13 cellular contexts compared by ENCODE assay signal in the genomic region with DNA sequence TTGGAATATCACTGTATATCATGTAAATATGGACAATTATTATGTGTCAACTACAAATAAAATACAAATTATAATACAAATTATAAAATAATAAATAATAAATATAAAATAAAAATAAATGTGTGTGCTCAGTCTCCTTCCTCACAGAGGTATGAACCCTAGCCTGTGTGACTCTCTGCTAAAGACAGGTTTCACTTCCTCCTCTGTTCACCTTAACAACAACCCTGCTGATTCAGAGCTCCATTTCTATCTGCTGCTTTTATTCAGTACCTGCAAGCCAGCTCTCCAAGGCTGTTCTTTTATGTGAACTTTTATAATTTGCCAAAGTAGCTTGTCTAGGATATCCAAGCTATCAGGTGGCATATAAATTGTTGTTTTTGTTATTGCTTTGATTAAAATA.
DNase-seq lines count a peak whose midpoint lies in the region; ATAC-seq and FAIRE-seq lines count a peak whose summit lies in the region.
"Had no signal": no experiment of that assay in that cellular context is flagged by ENCODE, and none has a peak within 500 bp of the region (broad histone marks: within the 10 kb centered on the region; RNA-seq: fewer than 3 reads in every experiment).

No MANE protein-coding gene starts in this region.

- no peaks in the 10 kb centered on the region for H3K9me3 ChIP-seq in small intestine (ENCODE audit: control insufficient read depth, low read depth)

- CTCF ChIA-PET in activated CD8-positive, alpha-beta memory T cell treated with anti-CD3 and anti-CD28 coated beads, Interleukin-2, amount 10 ng/mL, durations not matched to agents 7 days and 5 days (lab: Charles Lee), result no interaction called here

- no peaks in the 10 kb centered on the region for H3K27me3 ChIP-seq in small intestine (ENCODE audit: control insufficient read depth in 2 of 2, insufficient read depth in 2 of 2, low read length in 2 of 2)

- no peak overlapping the region for H3K4me3 Mint-ChIP-seq in activated CD8-positive, alpha-beta memory T cell treated with anti-CD3 and anti-CD28 coated beads, Interleukin-2, amount 10 ng/mL, durations not matched to agents 7 days and 5 days
- H3K4me3 Mint-ChIP-seq: activated T-helper 17 cell treated with anti-CD3 and anti-CD28 coated beads, Interleukin-2, amount 50 U/mL, for 72 hours; central memory CD8-positive, alpha-beta T cell had no signal

- no peak for FAIRE-seq in small intestine (lab: Jason Lieb, UNC)

- no peaks in the 10 kb centered on the region for H3K36me3 Mint-ChIP-seq in activated CD8-positive, alpha-beta memory T cell treated with anti-CD3 and anti-CD28 coated beads, Interleukin-2, amount 10 ng/mL, durations not matched to agents 7 days and 5 days

- H3K27ac Mint-ChIP-seq in activated CD8-positive, alpha-beta memory T cell treated with anti-CD3 and anti-CD28 coated beads, Interleukin-2, amount 10 ng/mL, durations not matched to agents 7 days and 5 days, result no peak overlapping the region
- H3K27ac Mint-ChIP-seq: activated T-helper 17 cell treated with anti-CD3 and anti-CD28 coated beads, Interleukin-2, amount 50 U/mL, for 72 hours had no signal

- H3K27ac ChIP-seq in small intestine (ENCODE audit: low read depth in 1 of 2, low read length in 1 of 2), result no peak overlapping the region

- peaks cover 13% of the 10 kb centered on the region for H3K9me3 Mint-ChIP-seq in activated CD8-positive, alpha-beta memory T cell treated with anti-CD3 and anti-CD28 coated beads, Interleukin-2, amount 10 ng/mL, durations not matched to agents 7 days and 5 days (ENCODE audit: low read depth)

- H3K36me3 ChIP-seq in small intestine (ENCODE audit: control insufficient read depth in 2 of 2, insufficient read depth in 2 of 2, low read length in 2 of 2), result no peaks in the 10 kb centered on the region

- peak; percentile 98 for ATAC-seq in GM18867 (IDR thresholded peaks at IDR 0.05; ENCODE audit: unreplicated experiment)
- ATAC-seq in GM21528 (IDR thresholded peaks at IDR 0.05; ENCODE audit: low FRiP score, unreplicated experiment), result peak; percentile 98
- ATAC-seq in HG03097 (IDR thresholded peaks at IDR 0.05; ENCODE audit: low FRiP score, unreplicated experiment), result peak; percentile 97
- ATAC-seq in activated CD8-positive, alpha-beta memory T cell treated with anti-CD3 and anti-CD28 coated beads, Interleukin-2, amount 10 ng/mL, durations not matched to agents 7 days and 5 days, result no peak
- ATAC-seq: activated T-helper 17 cell treated with anti-CD3 and anti-CD28 coated beads, Interleukin-2, amount 50 U/mL, for 72 hours; left colon had no signal

- no peak overlapping the region for H3K4me3 ChIP-seq in small intestine (ENCODE audit: low read depth in 1 of 2, low read length in 2 of 2)

- DNase-seq in SKM-1 (lab: John Stamatoyannopoulos, UW; ENCODE audit: unreplicated experiment) (peak; percentile 17), small intestine (no peak), DMS79 (lab: John Stamatoyannopoulos, UW) (no peak), NCI-H2029 treated with DMSO at 0.1 percent for 48 hours (lab: John Stamatoyannopoulos, UW) (no peak)
- DNase-seq in activated CD8-positive, alpha-beta memory T cell treated with anti-CD3 and anti-CD28 coated beads, Interleukin-2, amount 10 ng/mL, durations not matched to agents 7 days and 5 days, result no peak
- DNase-seq: DMS 273 treated with DMSO at 0.1 percent for 48 hours, left colon, NCI-H748 treated with DMSO at 0.1 percent for 48 hours had no signal

- H3K4me1 ChIP-seq in small intestine (ENCODE audit: control insufficient read depth in 2 of 2, insufficient read depth in 1 of 2, low read depth in 1 of 2, low read length in 1 of 2), result no peaks in the 10 kb centered on the region

- no peaks in the 10 kb centered on the region for H3K4me1 Mint-ChIP-seq in activated CD8-positive, alpha-beta memory T cell treated with anti-CD3 and anti-CD28 coated beads, Interleukin-2, amount 10 ng/mL, durations not matched to agents 7 days and 5 days
- H3K4me1 Mint-ChIP-seq: activated T-helper 17 cell treated with anti-CD3 and anti-CD28 coated beads, Interleukin-2, amount 50 U/mL, for 72 hours; central memory CD8-positive, alpha-beta T cell had no signal

- no peaks in the 10 kb centered on the region for H3K27me3 Mint-ChIP-seq in activated CD8-positive, alpha-beta memory T cell treated with anti-CD3 and anti-CD28 coated beads, Interleukin-2, amount 10 ng/mL, durations not matched to agents 7 days and 5 days
- H3K27me3 Mint-ChIP-seq: activated T-helper 17 cell treated with anti-CD3 and anti-CD28 coated beads, Interleukin-2, amount 50 U/mL, for 72 hours; central memory CD8-positive, alpha-beta T cell had no signal
